Comparison of ENCODE assay signal across 26 cellular contexts in the genomic region with DNA sequence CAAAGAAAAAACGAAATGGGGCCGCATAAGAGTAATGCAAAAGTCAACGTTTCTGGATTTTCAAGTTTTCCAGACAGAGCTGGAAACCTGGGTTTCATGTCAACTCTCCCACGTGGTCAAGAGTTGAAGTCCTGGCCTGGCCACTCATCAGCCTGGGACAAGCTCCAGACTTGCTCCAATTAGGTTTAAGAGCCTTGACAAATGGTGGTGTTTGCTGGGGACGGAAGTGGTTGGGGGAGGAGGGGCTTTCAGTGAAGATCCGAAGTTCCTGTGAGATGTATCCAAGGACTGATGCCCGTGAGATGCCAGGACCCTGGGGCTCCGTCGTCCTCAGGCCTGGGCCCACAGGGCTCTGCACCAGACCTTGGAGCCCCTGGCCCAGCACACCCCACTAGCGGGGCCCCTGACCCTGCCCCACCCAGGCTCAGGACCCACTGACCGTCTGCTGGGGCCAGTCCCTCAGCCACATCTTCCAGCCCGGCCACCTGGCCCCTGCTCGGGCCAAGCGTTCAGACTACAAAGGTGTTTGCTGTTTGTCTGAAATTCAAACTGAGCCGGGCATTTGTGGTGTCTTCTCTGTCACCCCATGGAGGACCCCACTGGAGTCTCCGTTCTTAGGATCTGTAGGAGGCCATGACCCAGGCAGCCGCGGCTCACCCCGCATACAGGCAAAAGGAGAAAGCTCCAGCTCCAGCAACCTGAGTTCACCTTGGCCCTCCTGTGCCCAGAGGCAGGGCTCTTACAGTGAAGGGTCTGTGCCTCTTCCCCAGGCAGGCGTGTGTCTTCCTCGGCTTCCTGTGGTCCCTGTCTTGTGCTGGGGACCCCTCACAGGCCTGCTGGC. TPM values are rescaled to one million over a fixed set of nuclear protein-coding genes. Genes with fewer than 3 reads are reported as not detected.
DNase-seq lines count a peak whose midpoint lies in the region; ATAC-seq, FAIRE-seq and TF ChIP-seq lines count a peak whose summit lies in the region.
"Had no signal": no experiment of that assay in that cellular context is flagged by ENCODE, and none has a peak within 500 bp of the region (broad histone marks: within the 10 kb centered on the region; RNA-seq: fewer than 3 reads in every experiment).

No MANE protein-coding gene starts in this region.

- H3K27ac ChIP-seq in epithelial cell of prostate (peak overlapping the region; percentile 50), pancreas (no peak overlapping the region)
- H3K27ac ChIP-seq: gastrocnemius medialis, hepatocyte, KMS-11 had no signal

- no peak overlapping the region for H3K27ac Mint-ChIP-seq in natural killer cell treated with Interleukin-12 subunit alpha and Interleukin-12 subunit beta and Interleukin-15 and Interleukin-18, amount 100 ng/mL, for 72 hours
- H3K27ac Mint-ChIP-seq in natural killer cell = no peak overlapping the region
- H3K27ac Mint-ChIP-seq: activated CD4-positive, alpha-beta memory T cell treated with anti-CD3 and anti-CD28 coated beads for 36 hours; activated T-helper 1 cell treated with anti-CD3 and anti-CD28 coated beads, Interleukin-12 subunit alpha, Interleukin-12 subunit beta, Interleukin-2, Interleukin-4 antibody, amounts not matched to agents 30 ng/mL and 10 ng/mL and 1 ng/mL, durations not matched to agents 14 hours and 24 hours and 36 hours; CD8-positive, alpha-beta T cell had no signal

- no peaks in the 10 kb centered on the region for H3K36me3 Mint-ChIP-seq in natural killer cell treated with Interleukin-12 subunit alpha and Interleukin-12 subunit beta and Interleukin-15 and Interleukin-18, amount 100 ng/mL, for 72 hours
- no peaks in the 10 kb centered on the region for H3K36me3 Mint-ChIP-seq in natural killer cell
- H3K36me3 Mint-ChIP-seq: activated CD4-positive, alpha-beta memory T cell treated with anti-CD3 and anti-CD28 coated beads for 36 hours; CD8-positive, alpha-beta T cell had no signal

- no peak for FAIRE-seq in pancreas (lab: Jason Lieb, UNC)
- FAIRE-seq: A549, GM12878, H54 had no signal

- no peaks in the 10 kb centered on the region for H3K9me3 Mint-ChIP-seq in natural killer cell treated with Interleukin-12 subunit alpha and Interleukin-12 subunit beta and Interleukin-15 and Interleukin-18, amount 100 ng/mL, for 72 hours
- H3K9me3 Mint-ChIP-seq in natural killer cell = no peaks in the 10 kb centered on the region
- H3K9me3 Mint-ChIP-seq: activated CD4-positive, alpha-beta memory T cell treated with anti-CD3 and anti-CD28 coated beads for 36 hours; activated T-helper 1 cell treated with anti-CD3 and anti-CD28 coated beads, Interleukin-12 subunit alpha, Interleukin-12 subunit beta, Interleukin-2, Interleukin-4 antibody, amounts not matched to agents 30 ng/mL and 10 ng/mL and 1 ng/mL, durations not matched to agents 14 hours and 24 hours and 36 hours; CD8-positive, alpha-beta T cell had no signal

- peaks cover 2 to 6% of the 10 kb centered on the region in 2 donors for H3K4me1 Mint-ChIP-seq in natural killer cell treated with Interleukin-12 subunit alpha and Interleukin-12 subunit beta and Interleukin-15 and Interleukin-18, amount 100 ng/mL, for 72 hours (ENCODE audit: low read depth in 2 of 2)
- H3K4me1 Mint-ChIP-seq in natural killer cell = no peaks in the 10 kb centered on the region

- H3K4me3 ChIP-seq in pancreas = no peak overlapping the region
- H3K4me3 ChIP-seq: A549, gastrocnemius medialis, GM12878, hepatocyte had no signal

- peak in 1 of 2 donors; percentile 3 for ATAC-seq in natural killer cell treated with Interleukin-12 subunit alpha and Interleukin-12 subunit beta and Interleukin-15 and Interleukin-18, amount 100 ng/mL, for 72 hours
- ATAC-seq in natural killer cell (no peak), pancreas (peak in 3 of 4 donors; percentile 21 to 53 (median 25))
- ATAC-seq: A549; activated CD4-positive, CD25-positive, alpha-beta regulatory T cell treated with anti-CD3 and anti-CD28 coated beads, Interleukin-2, amount 50 U/mL, for 24 hours; CD8-positive, alpha-beta T cell; GM12878; sciatic nerve had no signal

- no peaks in the 10 kb centered on the region for H3K27me3 ChIP-seq in pancreas
- H3K27me3 ChIP-seq: hepatocyte had no signal

- H3K4me1 ChIP-seq in pancreas = no peaks in the 10 kb centered on the region
- H3K4me1 ChIP-seq: gastrocnemius medialis had no signal

- no peak overlapping the region for H3K4me3 Mint-ChIP-seq in natural killer cell treated with Interleukin-12 subunit alpha and Interleukin-12 subunit beta and Interleukin-15 and Interleukin-18, amount 100 ng/mL, for 72 hours
- no peak overlapping the region for H3K4me3 Mint-ChIP-seq in natural killer cell
- H3K4me3 Mint-ChIP-seq: activated CD4-positive, alpha-beta memory T cell treated with anti-CD3 and anti-CD28 coated beads for 36 hours; activated T-helper 1 cell treated with anti-CD3 and anti-CD28 coated beads, Interleukin-12 subunit alpha, Interleukin-12 subunit beta, Interleukin-2, Interleukin-4 antibody, amounts not matched to agents 30 ng/mL and 10 ng/mL and 1 ng/mL, durations not matched to agents 14 hours and 24 hours and 36 hours; CD8-positive, alpha-beta T cell had no signal

- H3K27me3 Mint-ChIP-seq in natural killer cell treated with Interleukin-12 subunit alpha and Interleukin-12 subunit beta and Interleukin-15 and Interleukin-18, amount 100 ng/mL, for 72 hours = no peaks in the 10 kb centered on the region
- peaks cover 0 to 2% of the 10 kb centered on the region in 2 donors for H3K27me3 Mint-ChIP-seq in natural killer cell (ENCODE audit: low read depth in 2 of 2)
- H3K27me3 Mint-ChIP-seq: activated CD4-positive, alpha-beta memory T cell treated with anti-CD3 and anti-CD28 coated beads for 36 hours had no signal

- H3K36me3 ChIP-seq in pancreas = no peaks in the 10 kb centered on the region
- H3K36me3 ChIP-seq: gastrocnemius medialis had no signal

- H3K9me3 ChIP-seq in pancreas = no peaks in the 10 kb centered on the region
- H3K9me3 ChIP-seq: A549, gastrocnemius medialis had no signal

- TF ChIP-seq CTCF in natural killer cell (IDR thresholded peaks at IDR 0.05) (no peak), pancreas (IDR thresholded peaks at IDR 0.05) (no peak)

- intact Hi-C loops in natural killer cell (cut with micrococcal nuclease) (no loop called here), pancreas (cut with DNase I) (no loop called here)

- 70 to 73% methylated on average over 19 to 21 of the region's 21 CpGs for WGBS in pancreas, 2 donors

- DNase-seq in natural killer cell treated with Interleukin-12 subunit alpha and Interleukin-12 subunit beta and Interleukin-15 and Interleukin-18, amount 100 ng/mL, for 72 hours (ENCODE audit: low spot score) = peak; percentile 51
- DNase-seq in natural killer cell (no peak), epithelial cell of prostate (ENCODE audit: low read depth, low spot score) (no peak), pancreas (peak in 2 of 6 donors; percentile 42 to 51), SKM-1 (lab: John Stamatoyannopoulos, UW; ENCODE audit: unreplicated experiment) (no peak), globus pallidus (ENCODE audit: low spot score) (no peak)
- DNase-seq in activated naive CD4-positive, alpha-beta T cell treated with anti-CD3 and anti-CD28 coated beads, Interleukin-2, amount 50 U/mL, for 16 hours = no peak
- no peak for DNase-seq in activated CD8-positive, alpha-beta memory T cell treated with anti-CD3 and anti-CD28 coated beads, Interleukin-2, amount 50 U/mL, for 4 hours
- DNase-seq: activated CD4-positive, alpha-beta memory T cell treated with anti-CD3 and anti-CD28 coated beads for 36 hours; activated naive CD4-positive, alpha-beta T cell treated with Interleukin-2 at 50 U/mL for 16 hours; CD8-positive, alpha-beta T cell; mesenchymal stem cell; NCI-H1436; NCI-H2081; NCI-H524 treated with DMSO at 0.1 percent for 48 hours; SHP77; stimulated activated CD4-positive, alpha-beta T cell treated with anti-CD3 and anti-CD28 coated beads, Interleukin-4, amount 100 ng/mL, for 1 hour had no signal

RNA-seq across cellular contexts. Expression of a gene that starts 53.3 kb away (rescaled TPM):
- 10 to 100 TPM in 1 of 2 donors, 1 to 10 TPM in 1; 2.6 to 16.0 TPM for total RNA-seq in natural killer cell treated with Interleukin-12 subunit alpha and Interleukin-12 subunit beta and Interleukin-15 and Interleukin-18, amount 100 ng/mL, for 72 hours
- total RNA-seq in natural killer cell (100 to 1,000 TPM; 201 to 382 (median 203) TPM), pancreas (100 to 1,000 TPM in 1 of 6 donors, 10 to 100 TPM in 2, 1 to 10 TPM in 3; 3.3 to 187 (median 9.2) TPM)
- 10 to 100 TPM in 1 of 2 donors, 1 to 10 TPM in 1; 9.7 to 48.6 TPM for polyA plus RNA-seq in pancreas

Comparison
In these comparisons a context has a peak if more than half of its experiments do, and no peak if none do; other contexts are left out.
1. ATAC-seq: peak in pancreas (3 of 4); none in natural killer cell (0 of 3).